Comparison of ENCODE assay signal across 13 cellular contexts in genomic region chr6:129233458-129234134, GRCh38.
DNase-seq lines count a peak whose midpoint lies in the region; ATAC-seq and TF ChIP-seq lines count a peak whose summit lies in the region.
"Had no signal": no experiment of that assay in that cellular context is flagged by ENCODE, and none has a peak within 500 bp of the region (broad histone marks: within the 10 kb centered on the region; RNA-seq: fewer than 3 reads in every experiment).

No MANE protein-coding gene starts in this region.

- no peak for TF ChIP-seq CTCF in right atrium auricular region (IDR thresholded peaks at IDR 0.05)

- no peaks in the 10 kb centered on the region for H3K36me3 Mint-ChIP-seq in stimulated activated memory B cell treated with anti-CD40 and anti-IgM and Interleukin-4, amounts not matched to agents 10 μg/mL and 1 μg/mL and 100 μg/mL, for 72 hours
- no peaks in the 10 kb centered on the region for H3K36me3 Mint-ChIP-seq in activated T-cell treated with anti-CD3 and anti-CD28 coated beads, Interleukin-2, amount 50 U/mL, for 72 hours (ENCODE audit: insufficient read depth in 2 of 2)

- H3K4me1 ChIP-seq in right atrium auricular region: peaks cover 2 to 14% of the 10 kb centered on the region in 2 donors

- H3K36me3 ChIP-seq in right atrium auricular region: no peaks in the 10 kb centered on the region

- H3K27me3 ChIP-seq in right atrium auricular region: no peaks in the 10 kb centered on the region

- peak; percentile 45 for ATAC-seq in GM19035 (IDR thresholded peaks at IDR 0.05; ENCODE audit: unreplicated experiment)
- ATAC-seq in HG02588 (IDR thresholded peaks at IDR 0.05; ENCODE audit: unreplicated experiment): peak; percentile 70
- ATAC-seq in HG03469 (IDR thresholded peaks at IDR 0.05; ENCODE audit: unreplicated experiment): peak; percentile 74
- peak; percentile 60 for ATAC-seq in stimulated activated memory B cell treated with anti-CD40 and anti-IgM and Interleukin-4, amounts not matched to agents 10 μg/mL and 1 μg/mL and 100 μg/mL, for 72 hours
- no peak for ATAC-seq in activated T-cell treated with anti-CD3 and anti-CD28 coated beads, Interleukin-2, amount 50 U/mL, for 72 hours (replicated peaks in 1 of 2)
- ATAC-seq: activated T-helper 17 cell treated with anti-CD3 and anti-CD28 coated beads, Interleukin-2, amount 50 U/mL, for 72 hours had no signal

- H3K27ac Mint-ChIP-seq in stimulated activated memory B cell treated with anti-CD40 and anti-IgM and Interleukin-4, amounts not matched to agents 10 μg/mL and 1 μg/mL and 100 μg/mL, for 72 hours: peak overlapping the region; percentile 55
- no peak overlapping the region for H3K27ac Mint-ChIP-seq in activated T-cell treated with anti-CD3 and anti-CD28 coated beads, Interleukin-2, amount 50 U/mL, for 72 hours
- H3K27ac Mint-ChIP-seq: activated T-helper 17 cell treated with anti-CD3 and anti-CD28 coated beads, Interleukin-2, amount 50 U/mL, for 72 hours had no signal

- no peaks in the 10 kb centered on the region for H3K27me3 Mint-ChIP-seq in stimulated activated memory B cell treated with anti-CD40 and anti-IgM and Interleukin-4, amounts not matched to agents 10 μg/mL and 1 μg/mL and 100 μg/mL, for 72 hours
- H3K27me3 Mint-ChIP-seq in activated T-cell treated with anti-CD3 and anti-CD28 coated beads, Interleukin-2, amount 50 U/mL, for 72 hours (ENCODE audit: low read depth): peaks cover 16% of the 10 kb centered on the region

- no peaks in the 10 kb centered on the region for H3K9me3 ChIP-seq in right atrium auricular region

- H3K27ac ChIP-seq in right atrium auricular region: no peak overlapping the region

- H3K4me3 Mint-ChIP-seq in stimulated activated memory B cell treated with anti-CD40 and anti-IgM and Interleukin-4, amounts not matched to agents 10 μg/mL and 1 μg/mL and 100 μg/mL, for 72 hours: peak overlapping the region; percentile 44
- no peak overlapping the region for H3K4me3 Mint-ChIP-seq in activated T-cell treated with anti-CD3 and anti-CD28 coated beads, Interleukin-2, amount 50 U/mL, for 72 hours
- H3K4me3 Mint-ChIP-seq: activated T-helper 17 cell treated with anti-CD3 and anti-CD28 coated beads, Interleukin-2, amount 50 U/mL, for 72 hours had no signal

- H3K9me3 Mint-ChIP-seq in stimulated activated memory B cell treated with anti-CD40 and anti-IgM and Interleukin-4, amounts not matched to agents 10 μg/mL and 1 μg/mL and 100 μg/mL, for 72 hours: peaks cover 6% of the 10 kb centered on the region
- H3K9me3 Mint-ChIP-seq in activated T-cell treated with anti-CD3 and anti-CD28 coated beads, Interleukin-2, amount 50 U/mL, for 72 hours: no peaks in the 10 kb centered on the region
- H3K9me3 Mint-ChIP-seq: activated T-helper 17 cell treated with anti-CD3 and anti-CD28 coated beads, Interleukin-2, amount 50 U/mL, for 72 hours had no signal

- DNase-seq in right atrium auricular region (ENCODE audit: low spot score) (no peak), NK-92 (lab: John Stamatoyannopoulos, UW; ENCODE audit: unreplicated experiment) (no peak)
- no peak for DNase-seq in activated T-cell treated with anti-CD3 and anti-CD28 coated beads, Interleukin-2, amount 50 U/mL, for 72 hours
- DNase-seq: dermis blood vessel endothelial cell, GF-D8, IMR-90, NCI-H2081 treated with DMSO at 0.1 percent for 48 hours, OCI-M1 had no signal

- peaks cover 25% of the 10 kb centered on the region for H3K4me1 Mint-ChIP-seq in stimulated activated memory B cell treated with anti-CD40 and anti-IgM and Interleukin-4, amounts not matched to agents 10 μg/mL and 1 μg/mL and 100 μg/mL, for 72 hours
- no peaks in the 10 kb centered on the region for H3K4me1 Mint-ChIP-seq in activated T-cell treated with anti-CD3 and anti-CD28 coated beads, Interleukin-2, amount 50 U/mL, for 72 hours (ENCODE audit: low read depth)
- H3K4me1 Mint-ChIP-seq: activated T-helper 17 cell treated with anti-CD3 and anti-CD28 coated beads, Interleukin-2, amount 50 U/mL, for 72 hours had no signal

- H3K4me3 ChIP-seq in right atrium auricular region: no peak overlapping the region

Comparison
In these comparisons a context has a peak if more than half of its experiments do, and no peak if none do; other contexts are left out.
1. ATAC-seq: peak in GM19035 (single experiment), HG02588 (single experiment), HG03469 (single experiment) and stimulated activated memory B cell treated with anti-CD40 and anti-IgM and Interleukin-4, amounts not matched to agents 10 μg/mL and 1 μg/mL and 100 μg/mL, for 72 hours (single experiment); none in activated T-cell treated with anti-CD3 and anti-CD28 coated beads, Interleukin-2, amount 50 U/mL, for 72 hours (0 of 2).